9 cellular contexts compared by ENCODE assay signal in genomic region chr11:44596541-44597276, GRCh38. TPM values are rescaled to one million over a fixed set of nuclear protein-coding genes. Genes with fewer than 3 reads are reported as not detected.
DNase-seq lines count a peak whose midpoint lies in the region; ATAC-seq and TF ChIP-seq lines count a peak whose summit lies in the region.
"Had no signal": no experiment of that assay in that cellular context is flagged by ENCODE, and none has a peak within 500 bp of the region (broad histone marks: within the 10 kb centered on the region; RNA-seq: fewer than 3 reads in every experiment).

No MANE protein-coding gene starts in this region.

- in situ Hi-C loops in transverse colon (cut with MboI; ENCODE audit: low pct_ligation_motif_present in 1 of 4, low pct_unique_long_range_greater_than_20kb in 1 of 4, low sequenced_read_pairs in 3 of 4): no loop called here

- peak; percentile 11 for ATAC-seq in GM19468 (IDR thresholded peaks at IDR 0.05; ENCODE audit: extremely low read depth, unreplicated experiment)
- ATAC-seq in activated T-helper 17 cell treated with anti-CD3 and anti-CD28 coated beads, Interleukin-2, amount 50 U/mL, for 72 hours (replicated peaks): peak; percentile 72

- no peak overlapping the region for H4K91ac ChIP-seq in trophoblast cell (ENCODE audit: low read depth, low read length)

- H2BK5ac ChIP-seq in trophoblast cell (ENCODE audit: low read depth, low read length, poor library complexity): no peak overlapping the region

- H3K79me2 ChIP-seq in trophoblast cell (ENCODE audit: control insufficient read depth, insufficient read depth, low read length, poor library complexity): no peaks in the 10 kb centered on the region

- peak overlapping the region; percentile 80 for H3K4me3 Mint-ChIP-seq in activated T-helper 17 cell treated with anti-CD3 and anti-CD28 coated beads, Interleukin-2, amount 50 U/mL, for 72 hours

- H3K4me1 Mint-ChIP-seq in activated T-helper 17 cell treated with anti-CD3 and anti-CD28 coated beads, Interleukin-2, amount 50 U/mL, for 72 hours: peaks cover 70% of the 10 kb centered on the region

- H2AK5ac ChIP-seq in trophoblast cell (ENCODE audit: low read length): no peak overlapping the region

- H3K27me3 ChIP-seq in mucosa of stomach (ENCODE audit: control insufficient read depth, insufficient read depth, low read length) (no peaks in the 10 kb centered on the region), transverse colon (no peaks in the 10 kb centered on the region), trophoblast cell (ENCODE audit: insufficient read depth, low read length) (no peaks in the 10 kb centered on the region)
- H3K27me3 ChIP-seq: SJSA1 had no signal

- no peak overlapping the region for H2BK12ac ChIP-seq in trophoblast cell (ENCODE audit: low read length)

- no peak overlapping the region for H2BK120ac ChIP-seq in trophoblast cell (ENCODE audit: insufficient read depth, low read length, poor library complexity)

- H3K18ac ChIP-seq in trophoblast cell (ENCODE audit: low read length): no peak overlapping the region

- H3K23ac ChIP-seq in trophoblast cell (ENCODE audit: low read length): no peak overlapping the region

- intact Hi-C loops in transverse colon (cut with DNase I; ENCODE audit: low total_unique reads): no loop called here

- peaks cover 100% of the 10 kb centered on the region for H3K36me3 Mint-ChIP-seq in activated T-helper 17 cell treated with anti-CD3 and anti-CD28 coated beads, Interleukin-2, amount 50 U/mL, for 72 hours (ENCODE audit: low read depth)

- no peak for DNase-seq in transverse colon
- DNase-seq in trophoblast cell: no peak
- DNase-seq in SK-N-DZ (ENCODE audit: low spot score): no peak
- no peak for DNase-seq in NCI-H187 (lab: John Stamatoyannopoulos, UW)

- H4K12ac ChIP-seq in trophoblast cell (ENCODE audit: low read depth, low read length): no peak overlapping the region

- no peaks in the 10 kb centered on the region for H3K27me3 Mint-ChIP-seq in activated T-helper 17 cell treated with anti-CD3 and anti-CD28 coated beads, Interleukin-2, amount 50 U/mL, for 72 hours

- peak overlapping the region; percentile 63 for H3K27ac ChIP-seq in KOPT-K1 (ENCODE audit: low read depth, low read length, poor library complexity, severe bottlenecking)
- peak overlapping the region; percentile 27 to 75 (median 47) for H3K27ac ChIP-seq in transverse colon
- H3K27ac ChIP-seq in trophoblast cell (ENCODE audit: low read depth, low read length): no peak overlapping the region
- H3K27ac ChIP-seq: SJSA1 had no signal

- H3K27ac Mint-ChIP-seq in activated T-helper 17 cell treated with anti-CD3 and anti-CD28 coated beads, Interleukin-2, amount 50 U/mL, for 72 hours: peak overlapping the region; percentile 95

- no peak for TF ChIP-seq EP300 in transverse colon (IDR thresholded peaks at IDR 0.05; ENCODE audit: low read depth)

- H3K9me3 Mint-ChIP-seq in activated T-helper 17 cell treated with anti-CD3 and anti-CD28 coated beads, Interleukin-2, amount 50 U/mL, for 72 hours: no peaks in the 10 kb centered on the region

- 43 to 63% methylated on average over 4 to 11 of the region's 12 CpGs for WGBS in transverse colon (ENCODE audit: low coverage in 1 of 2), 2 donors
- no CpG with 5 or more reads among the region's 12 CpGs for WGBS in trophoblast cell (ENCODE audit: extremely low coverage, insufficient coverage, insufficient read length)

- H3K36me3 ChIP-seq in KOPT-K1 (ENCODE audit: insufficient read depth, low read length): peaks cover 85% of the 10 kb centered on the region
- H3K36me3 ChIP-seq in mucosa of stomach (ENCODE audit: control insufficient read depth, insufficient read depth, low read length): no peaks in the 10 kb centered on the region
- H3K36me3 ChIP-seq in transverse colon: no peaks in the 10 kb centered on the region
- H3K36me3 ChIP-seq in trophoblast cell (ENCODE audit: control insufficient read depth in 1 of 2, insufficient read depth in 2 of 2, low read length in 2 of 2): no peaks in the 10 kb centered on the region
- H3K36me3 ChIP-seq: SJSA1 had no signal

- H3K4me3 ChIP-seq in mucosa of stomach (ENCODE audit: low read length) (no peak overlapping the region), transverse colon (no peak overlapping the region), trophoblast cell (ENCODE audit: low read depth, low read length) (no peak overlapping the region)
- H3K4me3 ChIP-seq: SJSA1 had no signal

- H3K4me1 ChIP-seq in mucosa of stomach (ENCODE audit: control insufficient read depth, insufficient read depth, low read length) (peaks cover 36% of the 10 kb centered on the region), transverse colon (peaks cover 21 to 42% (median 39%) of the 10 kb centered on the region in 4 donors), trophoblast cell (ENCODE audit: control insufficient read depth in 1 of 2, insufficient read depth in 2 of 2, low read length in 2 of 2) (peaks cover 8 to 9% of the 10 kb centered on the region in 2 experiments)

- TF ChIP-seq CTCF in transverse colon (IDR thresholded peaks at IDR 0.05): no peak

- H2AFZ ChIP-seq in trophoblast cell (ENCODE audit: insufficient read depth, low read length, poor library complexity): no peak overlapping the region

- H3K4me2 ChIP-seq in trophoblast cell (ENCODE audit: low read length): no peak overlapping the region

- no peaks in the 10 kb centered on the region for H3K9me3 ChIP-seq in KOPT-K1 (ENCODE audit: insufficient read depth, low read length, poor library complexity, severe bottlenecking)
- no peaks in the 10 kb centered on the region for H3K9me3 ChIP-seq in mucosa of stomach (ENCODE audit: control insufficient read depth, low read length)
- no peaks in the 10 kb centered on the region for H3K9me3 ChIP-seq in transverse colon
- H3K9me3 ChIP-seq in trophoblast cell (ENCODE audit: insufficient read depth, low read depth, low read length): peaks cover 2% of the 10 kb centered on the region

- H4K8ac ChIP-seq in trophoblast cell (ENCODE audit: low read depth, low read length): no peak overlapping the region

- H3K9ac ChIP-seq in mucosa of stomach (ENCODE audit: low read length) (peak overlapping the region; percentile 38), trophoblast cell (ENCODE audit: low read length) (no peak overlapping the region)

- H3K14ac ChIP-seq in trophoblast cell (ENCODE audit: low read length): no peak overlapping the region

- no peak overlapping the region for H3K4ac ChIP-seq in trophoblast cell (ENCODE audit: low read depth, low read length)

- H3K79me1 ChIP-seq in trophoblast cell (ENCODE audit: low read length): no peaks in the 10 kb centered on the region

- TF ChIP-seq POLR2A in transverse colon (IDR thresholded peaks at IDR 0.05): no peak

RNA-seq across cellular contexts. Expression of gene CD82, which starts 31.2 kb away (rescaled TPM):
- total RNA-seq in activated T-helper 17 cell treated with anti-CD3 and anti-CD28 coated beads, Interleukin-2, amount 50 U/mL, for 72 hours: 100 to 1,000 TPM; 147 to 620 TPM
- 10 to 100 TPM in 3 of 4 donors, 1 to 10 TPM in 1; 7.9 to 23.1 (median 14.0) TPM for total RNA-seq in transverse colon
- polyA plus RNA-seq in trophoblast cell (2013): 0.61 and 1.0 TPM in 2 replicates
- 2.5 TPM in 1 of 2 replicates, not detected in the other for polyA plus RNA-seq in SK-N-DZ (2014; cell fraction: cytosol; rRNA removed)
- not detected in 2 replicates for polyA plus RNA-seq in SK-N-DZ (2014; cell fraction: nucleus; rRNA removed)

Comparison
In these comparisons a context has a peak if more than half of its experiments do, and no peak if none do; other contexts are left out.
1. RNA of gene CD82, which starts 31.2 kb away (total RNA-seq): 147 to 620 TPM in activated T-helper 17 cell treated with anti-CD3 and anti-CD28 coated beads, Interleukin-2, amount 50 U/mL, for 72 hours; 7.9 to 23.1 TPM in transverse colon; every median in the first group is over 4 times any median in the second.